ENCODE assay signal across 12 cellular contexts in genomic region chr22:31104869-31105268, GRCh38. TPM values are rescaled to one million over a fixed set of nuclear protein-coding genes. Genes with fewer than 3 reads are reported as not detected.
DNase-seq lines count a peak whose midpoint lies in the region; ATAC-seq and TF ChIP-seq lines count a peak whose summit lies in the region.
"Had no signal": no experiment of that assay in that cellular context is flagged by ENCODE, and none has a peak within 500 bp of the region (broad histone marks: within the 10 kb centered on the region; RNA-seq: fewer than 3 reads in every experiment).

No MANE protein-coding gene starts in this region.

- H3K23ac ChIP-seq in IMR-90 (ENCODE audit: low read depth, low read length) (no peak overlapping the region), neuronal stem cell (ENCODE audit: low read depth, low read length, poor library complexity) (no peak overlapping the region)

- H2BK120ac ChIP-seq in IMR-90 (ENCODE audit: low read depth, low read length) (no peak overlapping the region), neuronal stem cell (ENCODE audit: low read depth, low read length) (no peak overlapping the region)

- POLR2A ChIA-PET in IMR-90 (lab: Charles Lee; ENCODE audit: unreplicated experiment), result no interaction called here

- no peak overlapping the region for H2BK5ac ChIP-seq in IMR-90 (ENCODE audit: low read depth, low read length, poor library complexity, severe bottlenecking)
- no peak overlapping the region for H2BK5ac ChIP-seq in neuronal stem cell (ENCODE audit: low read length)

- intact Hi-C loops in IMR-90 (cut with micrococcal nuclease), result loop anchor here (5.0 kb wide), 1 partner anchor 107 kb away; the partner anchor contains the start of gene LIMK2

- no peak overlapping the region for H2AFZ ChIP-seq in IMR-90 (replicated peaks; ENCODE audit: low read length, poor library complexity)
- H2AFZ ChIP-seq in fibroblast of lung (ENCODE audit: low read length), result no peak overlapping the region
- H2AFZ ChIP-seq in neuronal stem cell (ENCODE audit: low read length), result no peak overlapping the region

- H3K79me1 ChIP-seq in IMR-90 (ENCODE audit: low read depth in 1 of 2, low read length in 2 of 2) (peaks cover 15 to 56% of the 10 kb centered on the region in 2 experiments; a peak in 3 of 4 replicates), neuronal stem cell (ENCODE audit: low read depth, low read length) (no peaks in the 10 kb centered on the region)

- H3K36me3 ChIP-seq in IMR-90 (ENCODE audit: control insufficient read depth, insufficient read depth, low read length) (peaks cover 39% of the 10 kb centered on the region), fibroblast of lung (ENCODE audit: control insufficient read depth, insufficient read depth, low read length) (peaks cover 32% of the 10 kb centered on the region), neuronal stem cell (replicated peaks in 1 of 2; ENCODE audit: control insufficient read depth in 2 of 2, insufficient read depth in 2 of 2, low read length in 2 of 2) (peaks cover 5 to 10% of the 10 kb centered on the region in 2 donors)

- dilution Hi-C loops in IMR-90 (cut with HindIII; ENCODE audit: low sequenced_read_pairs, unreplicated experiment), result no loop called here

- H4K8ac ChIP-seq in IMR-90 (ENCODE audit: low read depth in 2 of 2, low read length in 2 of 2), result no peak overlapping the region
- H4K8ac ChIP-seq in neuronal stem cell (ENCODE audit: low read depth, low read length), result no peak overlapping the region

- H3K14ac ChIP-seq in IMR-90 (replicated peaks; ENCODE audit: low read depth, low read length) (no peak overlapping the region), neuronal stem cell (ENCODE audit: low read length) (no peak overlapping the region)

- H4K20me1 ChIP-seq in IMR-90 (ENCODE audit: insufficient read depth, low read length), result peaks cover 25% of the 10 kb centered on the region
- H4K20me1 ChIP-seq in fibroblast of lung (ENCODE audit: control insufficient read depth, extremely low read depth, insufficient read depth, low read length), result no peaks in the 10 kb centered on the region

- H3K9me3 ChIP-seq in IMR-90 (ENCODE audit: control insufficient read depth, insufficient read depth, low read length) (no peaks in the 10 kb centered on the region), fibroblast of lung (ENCODE audit: control insufficient read depth, insufficient read depth, low read depth, low read length) (no peaks in the 10 kb centered on the region), neuronal stem cell (replicated peaks in 1 of 2; ENCODE audit: control insufficient read depth in 2 of 2, insufficient read depth in 1 of 2, low read depth in 1 of 2, low read length in 2 of 2) (peaks cover 0 to 2% of the 10 kb centered on the region in 2 donors)
- H3K9me3 ChIP-seq: pancreas had no signal

- no peak overlapping the region for H2BK20ac ChIP-seq in IMR-90 (ENCODE audit: low read depth, low read length)

- DNase-seq in AG09309 (ENCODE audit: low read depth) (no peak), IMR-90 (no peak), fibroblast of lung (ENCODE audit: low read depth in 2 of 2) (peak in 1 of 2 donors; percentile 26), neuronal stem cell (ENCODE audit: low spot score) (peak; percentile 63), NAMALWA (ENCODE audit: low spot score) (no peak), Ammon's horn (ENCODE audit: low spot score) (no peak)
- DNase-seq: central memory CD4-positive, alpha-beta T cell; hippocampal formation; MM.1S had no signal

- BruUV-seq in IMR-90 (replicated peaks; lab: Mats Ljungman, UMichigan), result no TSS peak

- no peak overlapping the region for H3K18ac ChIP-seq in IMR-90 (ENCODE audit: low read depth, low read length)
- H3K18ac ChIP-seq in neuronal stem cell (ENCODE audit: low read length), result peak overlapping the region; percentile 7

- peaks cover 22% of the 10 kb centered on the region for H3K79me2 ChIP-seq in fibroblast of lung (ENCODE audit: control insufficient read depth, insufficient read depth, low read length)

- H2AK9ac ChIP-seq in IMR-90 (replicated peaks; ENCODE audit: low read depth, low read length, poor library complexity), result peak overlapping the region; percentile 74

- CTCF ChIA-PET in IMR-90 (lab: Yijun Ruan, JAX), result no interaction called here

- no peak overlapping the region for H2BK12ac ChIP-seq in neuronal stem cell (ENCODE audit: low read length)

- no peak overlapping the region for H3K56ac ChIP-seq in IMR-90 (ENCODE audit: extremely low read depth, insufficient read depth, low read length)

- H3K4me3 ChIP-seq in AG09309 (ENCODE audit: control insufficient read depth, low read depth, low read length) (no peak overlapping the region), IMR-90 (ENCODE audit: insufficient read depth, low read depth, low read length) (no peak overlapping the region), fibroblast of lung (replicated peaks in 1 of 4; ENCODE audit: control extremely low read depth in 1 of 4, insufficient read depth in 1 of 4, low read depth in 3 of 4, low read length in 4 of 4) (peak overlapping the region in 1 of 4 experiments; percentile 90), neuronal stem cell (ENCODE audit: low read length in 2 of 2) (no peak overlapping the region)
- H3K4me3 ChIP-seq: pancreas had no signal

- TF ChIP-seq CTCF in AG09309 (IDR thresholded peaks at IDR 0.05; ENCODE audit: control insufficient read depth, insufficient read depth, low read depth, low read length, missing control alignments), result peak; percentile 52
- TF ChIP-seq CTCF in IMR-90 (conservative IDR thresholded peaks at IDR 0.05; ENCODE audit: low read depth, low read length), result peak; percentile 17; the same call in 1 of the 2 replicates
- peak; percentile 22 to 39 for TF ChIP-seq CTCF in fibroblast of lung (conservative IDR thresholded peaks at IDR 0.05 in 1 of 2, IDR thresholded peaks at IDR 0.05 in 1 of 2; ENCODE audit: low read depth in 1 of 2, low read length in 2 of 2)

- H4K91ac ChIP-seq in IMR-90 (ENCODE audit: insufficient read depth, low read depth, low read length), result no peak overlapping the region
- no peak overlapping the region for H4K91ac ChIP-seq in neuronal stem cell (ENCODE audit: low read depth, low read length, poor library complexity)

- no peak overlapping the region for H2BK15ac ChIP-seq in IMR-90 (ENCODE audit: low read depth, low read length)
- no peak overlapping the region for H2BK15ac ChIP-seq in neuronal stem cell (ENCODE audit: low read length)

- no peak overlapping the region for H3K27ac ChIP-seq in IMR-90 (ENCODE audit: insufficient read depth, low read length)
- H3K27ac ChIP-seq in fibroblast of lung (ENCODE audit: insufficient read depth, low read length), result no peak overlapping the region
- no peak overlapping the region for H3K27ac ChIP-seq in neuronal stem cell (replicated peaks; ENCODE audit: low read length)
- H3K27ac ChIP-seq: pancreas had no signal

- peak overlapping the region; percentile 4; the same call in 1 of the 2 replicates for H3K4ac ChIP-seq in IMR-90 (ENCODE audit: low read depth, low read length)
- no peak overlapping the region for H3K4ac ChIP-seq in neuronal stem cell (ENCODE audit: low read length)

- no peak for ATAC-seq in IMR-90 (ENCODE audit: low read depth)
- no peak for ATAC-seq in HG03442 (IDR thresholded peaks at IDR 0.05; ENCODE audit: unreplicated experiment)
- no peak for ATAC-seq in HG03025 (IDR thresholded peaks at IDR 0.05; ENCODE audit: low FRiP score, unreplicated experiment)
- ATAC-seq: pancreas had no signal

- H3K4me2 ChIP-seq in IMR-90 (ENCODE audit: low read depth, low read length) (no peak overlapping the region; the same call in 1 of the 2 replicates), fibroblast of lung (ENCODE audit: extremely low read depth, insufficient read depth, low read length) (no peak overlapping the region), neuronal stem cell (ENCODE audit: insufficient read depth, low read length, poor library complexity, severe bottlenecking) (peak overlapping the region; percentile 31)

- WGBS in IMR-90 (ENCODE audit: extremely low coverage in 2 of 2, insufficient read length in 1 of 2), 2 experiments, result 48% methylated on average over 7 of the region's 35 CpGs; no CpG with 5 or more reads in 1 of the 2 experiments
- no CpG with 5 or more reads among the region's 35 CpGs for WGBS in neuronal stem cell (ENCODE audit: extremely low coverage in 2 of 2, insufficient read length in 2 of 2, insufficient replicate concordance in 1 of 2), 2 donors

- H3K27me3 ChIP-seq in IMR-90 (ENCODE audit: control insufficient read depth, insufficient read depth, low read length) (no peaks in the 10 kb centered on the region), fibroblast of lung (ENCODE audit: control insufficient read depth, insufficient read depth, low read length) (no peaks in the 10 kb centered on the region), neuronal stem cell (ENCODE audit: control insufficient read depth in 3 of 3, insufficient read depth in 3 of 3, low read depth in 1 of 3, low read length in 3 of 3) (peaks cover 0 to 23% (median 0%) of the 10 kb centered on the region in 3 experiments)
- H3K27me3 ChIP-seq: pancreas had no signal

- TF ChIP-seq RAD21 in IMR-90 (IDR thresholded peaks at IDR 0.05; ENCODE audit: low read length), result no peak

- H3K4me1 ChIP-seq in IMR-90 (ENCODE audit: control insufficient read depth, insufficient read depth, low read length) (peaks cover 44% of the 10 kb centered on the region), fibroblast of lung (ENCODE audit: control insufficient read depth, extremely low read depth, insufficient read depth, low read length) (peaks cover 28% of the 10 kb centered on the region), neuronal stem cell (ENCODE audit: control insufficient read depth in 2 of 2, insufficient read depth in 1 of 2, low read depth in 1 of 2, low read length in 2 of 2) (peaks cover 0 to 7% of the 10 kb centered on the region in 2 donors)

- TF ChIP-seq POLR2A in IMR-90 (IDR thresholded peaks at IDR 0.05; ENCODE audit: low read depth, low read length), result no peak

- no peak overlapping the region for H3K9ac ChIP-seq in IMR-90 (ENCODE audit: low read depth, low read length)
- H3K9ac ChIP-seq in fibroblast of lung (ENCODE audit: insufficient read depth, low read length), result no peak overlapping the region
- H3K9ac ChIP-seq in neuronal stem cell (ENCODE audit: low read depth, low read length, poor library complexity), result no peak overlapping the region

- H2AK5ac ChIP-seq in IMR-90 (ENCODE audit: low read depth, low read length) (no peak overlapping the region), neuronal stem cell (ENCODE audit: low read depth, low read length) (no peak overlapping the region)

- H3K9me1 ChIP-seq in IMR-90 (ENCODE audit: insufficient read depth, low read length), result peaks cover 19% of the 10 kb centered on the region

- in situ Hi-C loops in IMR-90 (cut with MboI; ENCODE audit: low sequenced_read_pairs), result no loop called here

- H4K5ac ChIP-seq in IMR-90 (ENCODE audit: low read depth, low read length), result no peak overlapping the region

RNA-seq across cellular contexts. Expression of gene SELENOM, which starts 2.5 kb away (rescaled TPM):
- total RNA-seq in IMR-90 (2012; rRNA removed), result 36.1 and 46.2 TPM in 2 replicates
- 270 and 369 TPM in 2 replicates for polyA plus RNA-seq in IMR-90 (2012; rRNA removed)
- 662 and 853 TPM in 2 replicates for polyA plus RNA-seq in IMR-90 (2012; cell fraction: cytosol; rRNA removed)
- 256 and 316 TPM in 2 replicates for polyA plus RNA-seq in IMR-90 (2012; cell fraction: nucleus; rRNA removed; ENCODE audit: low replicate concordance)
- total RNA-seq in fibroblast of lung, result 127 and 132 TPM in 2 replicates
- polyA plus RNA-seq in fibroblast of lung, result 93.5 and 130 TPM in 2 replicates
- polyA plus RNA-seq in fibroblast of lung (2012), result 194 and 266 TPM in 2 replicates
- polyA minus RNA-seq in fibroblast of lung (ENCODE audit: low replicate concordance), result 41.9 and 111 TPM in 2 replicates
- 44.6 TPM for polyA plus RNA-seq in neuronal stem cell (2013, experiment 1 of 2)
- 40.6 TPM for polyA plus RNA-seq in neuronal stem cell (2013, experiment 2 of 2)

RNA-seq across cellular contexts. Expression of gene INPP5J, which starts 17.9 kb away (rescaled TPM):
- total RNA-seq in IMR-90 (2012; rRNA removed) (0.28 and 0.36 TPM in 2 replicates), fibroblast of lung (0.26 and 0.33 TPM in 2 replicates)
- polyA plus RNA-seq in IMR-90 (2012; rRNA removed) (2.0 and 2.2 TPM in 2 replicates), fibroblast of lung (0.17 and 0.23 TPM in 2 replicates)
- polyA plus RNA-seq in IMR-90 (2012; cell fraction: cytosol; rRNA removed), result 0.41 and 2.1 TPM in 2 replicates
- 9.6 and 20.2 TPM in 2 replicates for polyA plus RNA-seq in IMR-90 (2012; cell fraction: nucleus; rRNA removed; ENCODE audit: low replicate concordance)
- 0.44 and 0.45 TPM in 2 replicates for polyA plus RNA-seq in fibroblast of lung (2012)
- polyA minus RNA-seq in fibroblast of lung (ENCODE audit: low replicate concordance), result 0.27 TPM in 1 of 2 replicates, not detected in the other
- polyA plus RNA-seq in neuronal stem cell (2013, experiment 1 of 2), result 4.8 TPM
- 4.6 TPM for polyA plus RNA-seq in neuronal stem cell (2013, experiment 2 of 2)

RNA-seq across cellular contexts. Expression of gene SMTN, which starts 23.8 kb away (rescaled TPM):
- total RNA-seq in IMR-90 (2012; rRNA removed), result 47.2 and 53.6 TPM in 2 replicates
- polyA plus RNA-seq in IMR-90 (2012; rRNA removed), result 63.7 and 65.1 TPM in 2 replicates
- polyA plus RNA-seq in IMR-90 (2012; cell fraction: cytosol; rRNA removed), result 97.1 and 119 TPM in 2 replicates
- polyA plus RNA-seq in IMR-90 (2012; cell fraction: nucleus; rRNA removed; ENCODE audit: low replicate concordance), result 227 and 462 TPM in 2 replicates
- total RNA-seq in fibroblast of lung, result 79.4 and 95.1 TPM in 2 replicates
- polyA plus RNA-seq in fibroblast of lung, result 43.7 and 61.5 TPM in 2 replicates
- polyA plus RNA-seq in fibroblast of lung (2012), result 79.5 and 122 TPM in 2 replicates
- polyA minus RNA-seq in fibroblast of lung (ENCODE audit: low replicate concordance), result 126 and 165 TPM in 2 replicates
- polyA plus RNA-seq in neuronal stem cell (2013, experiment 1 of 2), result 25.4 TPM
- polyA plus RNA-seq in neuronal stem cell (2013, experiment 2 of 2), result 25.4 TPM

RNA-seq across cellular contexts. Expression of gene PLA2G3, which starts 35.4 kb away (rescaled TPM):
- under 0.01 TPM in 1 of 2 replicates, not detected in the other for total RNA-seq in IMR-90 (2012; rRNA removed)
- 0.07 and 0.12 TPM in 2 replicates for polyA plus RNA-seq in IMR-90 (2012; rRNA removed)
- 0.04 TPM in 1 of 2 replicates, not detected in the other for polyA plus RNA-seq in IMR-90 (2012; cell fraction: cytosol; rRNA removed)
- 0.09 and 0.11 TPM in 2 replicates for polyA plus RNA-seq in IMR-90 (2012; cell fraction: nucleus; rRNA removed; ENCODE audit: low replicate concordance)
- total RNA-seq in fibroblast of lung, result 0.33 TPM in 1 of 2 replicates, not detected in the other
- 0.18 and 0.61 TPM in 2 replicates for polyA plus RNA-seq in fibroblast of lung
- polyA plus RNA-seq in fibroblast of lung (2012), result 0.16 and 0.92 TPM in 2 replicates
- polyA minus RNA-seq in fibroblast of lung (ENCODE audit: low replicate concordance), result 0.43 TPM in 1 of 2 replicates, not detected in the other
- polyA plus RNA-seq in neuronal stem cell (2013, experiment 1 of 2), result 12.3 TPM
- 11.3 TPM for polyA plus RNA-seq in neuronal stem cell (2013, experiment 2 of 2)
- total RNA-seq: pancreas had no signal

RNA-seq across cellular contexts. Expression of gene RNF185, which starts 55.1 kb away (rescaled TPM):
- total RNA-seq in IMR-90 (2012; rRNA removed) (30.3 and 34.2 TPM in 2 replicates), fibroblast of lung (25.7 and 31.2 TPM in 2 replicates)
- polyA plus RNA-seq in IMR-90 (2012; rRNA removed) (33.6 and 38.7 TPM in 2 replicates), fibroblast of lung (55.8 and 56.1 TPM in 2 replicates)
- 19.1 and 21.5 TPM in 2 replicates for polyA plus RNA-seq in IMR-90 (2012; cell fraction: cytosol; rRNA removed)
- polyA plus RNA-seq in IMR-90 (2012; cell fraction: nucleus; rRNA removed; ENCODE audit: low replicate concordance), result 16.0 and 45.2 TPM in 2 replicates
- 33.1 and 36.3 TPM in 2 replicates for polyA plus RNA-seq in fibroblast of lung (2012)
- 41.9 and 43.5 TPM in 2 replicates for polyA minus RNA-seq in fibroblast of lung (ENCODE audit: low replicate concordance)
- polyA plus RNA-seq in neuronal stem cell (2013, experiment 1 of 2), result 18.5 TPM
- polyA plus RNA-seq in neuronal stem cell (2013, experiment 2 of 2), result 18.0 TPM
